31 cellular contexts compared by ENCODE assay signal in the genomic region with DNA sequence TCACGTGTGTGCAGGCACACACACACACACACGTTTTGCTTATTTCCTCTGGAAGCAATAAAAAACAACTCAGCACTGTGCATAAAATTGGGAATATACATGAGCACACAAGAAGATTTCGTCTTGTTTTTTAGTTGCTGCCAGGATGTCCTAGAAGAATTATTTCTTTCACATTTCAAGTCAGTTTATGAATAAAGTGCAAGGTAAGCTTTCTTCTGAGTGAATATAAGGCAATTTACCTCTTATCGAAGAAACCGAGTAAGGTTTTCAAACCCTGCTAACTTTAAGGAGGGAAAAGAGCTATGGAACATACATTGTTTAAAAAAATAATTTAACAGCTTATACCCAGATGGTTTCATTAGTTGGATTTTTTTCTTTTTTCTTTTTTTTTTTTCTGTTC.
"Had no signal": no experiment of that assay in that cellular context is flagged by ENCODE, and none has a peak within 500 bp of the region (broad histone marks: within the 10 kb centered on the region; RNA-seq: fewer than 3 reads in every experiment).

No MANE protein-coding gene starts in this region.

- H3K4me3 Mint-ChIP-seq: activated CD4-positive, alpha-beta memory T cell treated with anti-CD3 and anti-CD28 coated beads for 36 hours; activated CD4-positive, alpha-beta T cell treated with anti-CD3 and anti-CD28 coated beads for 36 hours; activated CD4-positive, alpha-beta T cell treated with anti-CD3 and anti-CD28 coated beads, Interleukin-2, amount 10 ng/mL, durations not matched to agents 24 days and 14 days; activated CD8-positive, alpha-beta memory T cell treated with anti-CD3 and anti-CD28 coated beads, Interleukin-2, amount 10 ng/mL, durations not matched to agents 7 days and 5 days; activated CD8-positive, alpha-beta T cell treated with anti-CD3 and anti-CD28 coated beads, Interleukin-2, amount 10 ng/mL, durations not matched to agents 7 days and 5 days; activated naive CD4-positive, alpha-beta T cell treated with anti-CD3 and anti-CD28 coated beads for 36 hours; activated naive CD4-positive, alpha-beta T cell treated with anti-CD3 and anti-CD28 coated beads, Interleukin-2, amount 50 U/mL, for 24 hours; activated naive CD8-positive, alpha-beta T cell treated with anti-CD3 and anti-CD28 coated beads for 36 hours; activated naive CD8-positive, alpha-beta T cell treated with anti-CD3 and anti-CD28 coated beads, Interleukin-2, amount 50 U/mL, for 24 hours; activated T-helper 1 cell treated with anti-CD3 and anti-CD28 coated beads, Interleukin-12 subunit alpha, Interleukin-12 subunit beta, Interleukin-2, Interleukin-4 antibody, amounts not matched to agents 30 ng/mL and 10 ng/mL and 1 ng/mL, durations not matched to agents 14 hours and 24 hours and 36 hours; effector memory CD8-positive, alpha-beta T cell had no signal

- H3K4me1 ChIP-seq: body of pancreas had no signal

- ATAC-seq: activated CD4-positive, alpha-beta T cell treated with anti-CD3 and anti-CD28 coated beads for 36 hours; activated CD8-positive, alpha-beta memory T cell treated with anti-CD3 and anti-CD28 coated beads, Interleukin-2, amount 10 ng/mL, durations not matched to agents 7 days and 5 days; activated CD8-positive, alpha-beta T cell treated with anti-CD3 and anti-CD28 coated beads, Interleukin-2, amount 10 ng/mL, durations not matched to agents 7 days and 5 days; activated naive CD8-positive, alpha-beta T cell treated with anti-CD3 and anti-CD28 coated beads, Interleukin-2, amount 50 U/mL, for 24 hours; body of pancreas; effector memory CD8-positive, alpha-beta T cell; gastroesophageal sphincter had no signal

- H3K9me3 ChIP-seq: adrenal gland, body of pancreas, esophagus muscularis mucosa, gastroesophageal sphincter had no signal

- H3K9me3 Mint-ChIP-seq: activated CD4-positive, alpha-beta memory T cell treated with anti-CD3 and anti-CD28 coated beads for 36 hours; activated CD4-positive, alpha-beta T cell treated with anti-CD3 and anti-CD28 coated beads, Interleukin-2, amount 10 ng/mL, durations not matched to agents 24 days and 14 days; activated naive CD4-positive, alpha-beta T cell treated with anti-CD3 and anti-CD28 coated beads for 36 hours; activated naive CD4-positive, alpha-beta T cell treated with anti-CD3 and anti-CD28 coated beads, Interleukin-2, amount 50 U/mL, for 24 hours; activated naive CD8-positive, alpha-beta T cell treated with anti-CD3 and anti-CD28 coated beads for 36 hours; activated naive CD8-positive, alpha-beta T cell treated with anti-CD3 and anti-CD28 coated beads, Interleukin-2, amount 50 U/mL, for 24 hours; activated T-helper 1 cell treated with anti-CD3 and anti-CD28 coated beads, Interleukin-12 subunit alpha, Interleukin-12 subunit beta, Interleukin-2, Interleukin-4 antibody, amounts not matched to agents 30 ng/mL and 10 ng/mL and 1 ng/mL, durations not matched to agents 14 hours and 24 hours and 36 hours; activated T-helper 2 cell treated with anti-CD3 and anti-CD28 coated beads, Interferon-gamma antibody, Interleukin-2, Interleukin-4, amounts not matched to agents 10 μg/mL and 5 μg/mL and 100 μg/mL, durations not matched to agents 14 hours and 24 hours and 36 hours; effector memory CD8-positive, alpha-beta T cell had no signal

- H3K36me3 ChIP-seq: adrenal gland, esophagus muscularis mucosa, gastroesophageal sphincter had no signal

- H3K27ac Mint-ChIP-seq: activated CD4-positive, alpha-beta memory T cell treated with anti-CD3 and anti-CD28 coated beads for 36 hours; activated CD4-positive, alpha-beta T cell treated with anti-CD3 and anti-CD28 coated beads for 36 hours; activated CD4-positive, alpha-beta T cell treated with anti-CD3 and anti-CD28 coated beads, Interleukin-2, amount 10 ng/mL, durations not matched to agents 24 days and 14 days; activated CD8-positive, alpha-beta memory T cell treated with anti-CD3 and anti-CD28 coated beads, Interleukin-2, amount 10 ng/mL, durations not matched to agents 7 days and 5 days; activated CD8-positive, alpha-beta T cell treated with anti-CD3 and anti-CD28 coated beads, Interleukin-2, amount 10 ng/mL, durations not matched to agents 7 days and 5 days; activated naive CD4-positive, alpha-beta T cell treated with anti-CD3 and anti-CD28 coated beads for 36 hours; activated naive CD4-positive, alpha-beta T cell treated with anti-CD3 and anti-CD28 coated beads, Interleukin-2, amount 50 U/mL, for 24 hours; activated naive CD8-positive, alpha-beta T cell treated with anti-CD3 and anti-CD28 coated beads for 36 hours; activated naive CD8-positive, alpha-beta T cell treated with anti-CD3 and anti-CD28 coated beads, Interleukin-2, amount 50 U/mL, for 24 hours; activated T-helper 1 cell treated with anti-CD3 and anti-CD28 coated beads, Interleukin-12 subunit alpha, Interleukin-12 subunit beta, Interleukin-2, Interleukin-4 antibody, amounts not matched to agents 30 ng/mL and 10 ng/mL and 1 ng/mL, durations not matched to agents 14 hours and 24 hours and 36 hours; activated T-helper 2 cell treated with anti-CD3 and anti-CD28 coated beads, Interferon-gamma antibody, Interleukin-2, Interleukin-4, amounts not matched to agents 10 μg/mL and 5 μg/mL and 100 μg/mL, durations not matched to agents 14 hours and 24 hours and 36 hours; effector memory CD8-positive, alpha-beta T cell had no signal

- DNase-seq: activated CD4-positive, alpha-beta memory T cell treated with anti-CD3 and anti-CD28 coated beads for 36 hours; activated CD4-positive, alpha-beta T cell treated with anti-CD3 and anti-CD28 coated beads for 36 hours; activated CD4-positive, alpha-beta T cell treated with anti-CD3 and anti-CD28 coated beads, Interleukin-2, amount 10 ng/mL, durations not matched to agents 24 days and 14 days; activated CD4-positive, CD25-positive, alpha-beta regulatory T cell; activated CD4-positive, CD25-positive, alpha-beta regulatory T cell treated with anti-CD3 and anti-CD28 coated beads, Interleukin-2, amount 50 U/mL, for 72 hours; activated CD8-positive, alpha-beta memory T cell treated with anti-CD3 and anti-CD28 coated beads, Interleukin-2, amount 10 ng/mL, durations not matched to agents 7 days and 5 days; activated CD8-positive, alpha-beta memory T cell treated with anti-CD3 and anti-CD28 coated beads, Interleukin-2, amount 50 U/mL, for 4 hours; activated CD8-positive, alpha-beta T cell treated with anti-CD3 and anti-CD28 coated beads, Interleukin-2, amount 10 ng/mL, durations not matched to agents 7 days and 5 days; activated effector memory CD4-positive, alpha-beta T cell treated with anti-CD3 and anti-CD28 coated beads, Interleukin-2, amount 50 U/mL, for 16 hours; activated naive CD4-positive, alpha-beta T cell treated with anti-CD3 and anti-CD28 coated beads for 36 hours; activated naive CD8-positive, alpha-beta T cell treated with anti-CD3 and anti-CD28 coated beads for 36 hours; activated naive CD8-positive, alpha-beta T cell treated with anti-CD3 and anti-CD28 coated beads, Interleukin-2, amount 50 U/mL, for 24 hours; activated T-cell treated with anti-CD3 and anti-CD28 coated beads, Interleukin-2, amount 50 U/mL, for 1 hour; activated T-cell treated with anti-CD3 and anti-CD28 coated beads, Interleukin-2, amount 50 U/mL, for 48 hours; adrenal gland; amygdala; aorta; body of pancreas; caudate nucleus; cortex of kidney; dermis blood vessel endothelial cell; effector CD4-positive, alpha-beta T cell; effector memory CD8-positive, alpha-beta T cell; erythroblast; foreskin melanocyte; T-helper 2 cell had no signal

- H3K27me3 ChIP-seq: adrenal gland, body of pancreas, esophagus muscularis mucosa, gastroesophageal sphincter had no signal

- H3K36me3 Mint-ChIP-seq: activated CD4-positive, alpha-beta memory T cell treated with anti-CD3 and anti-CD28 coated beads for 36 hours; activated CD8-positive, alpha-beta memory T cell treated with anti-CD3 and anti-CD28 coated beads, Interleukin-2, amount 10 ng/mL, durations not matched to agents 7 days and 5 days; activated naive CD4-positive, alpha-beta T cell treated with anti-CD3 and anti-CD28 coated beads, Interleukin-2, amount 50 U/mL, for 24 hours; activated naive CD8-positive, alpha-beta T cell treated with anti-CD3 and anti-CD28 coated beads for 36 hours had no signal

- H3K4me1 Mint-ChIP-seq: activated CD4-positive, alpha-beta T cell treated with anti-CD3 and anti-CD28 coated beads for 36 hours; activated CD4-positive, alpha-beta T cell treated with anti-CD3 and anti-CD28 coated beads, Interleukin-2, amount 10 ng/mL, durations not matched to agents 24 days and 14 days; activated CD8-positive, alpha-beta memory T cell treated with anti-CD3 and anti-CD28 coated beads, Interleukin-2, amount 10 ng/mL, durations not matched to agents 7 days and 5 days; activated naive CD4-positive, alpha-beta T cell treated with anti-CD3 and anti-CD28 coated beads, Interleukin-2, amount 50 U/mL, for 24 hours; activated naive CD8-positive, alpha-beta T cell treated with anti-CD3 and anti-CD28 coated beads for 36 hours; activated naive CD8-positive, alpha-beta T cell treated with anti-CD3 and anti-CD28 coated beads, Interleukin-2, amount 50 U/mL, for 24 hours had no signal

- H3K27ac ChIP-seq: body of pancreas, esophagus muscularis mucosa, gastroesophageal sphincter had no signal

- H3K4me3 ChIP-seq: body of pancreas, esophagus muscularis mucosa, gastroesophageal sphincter had no signal
